In the genomic region with DNA sequence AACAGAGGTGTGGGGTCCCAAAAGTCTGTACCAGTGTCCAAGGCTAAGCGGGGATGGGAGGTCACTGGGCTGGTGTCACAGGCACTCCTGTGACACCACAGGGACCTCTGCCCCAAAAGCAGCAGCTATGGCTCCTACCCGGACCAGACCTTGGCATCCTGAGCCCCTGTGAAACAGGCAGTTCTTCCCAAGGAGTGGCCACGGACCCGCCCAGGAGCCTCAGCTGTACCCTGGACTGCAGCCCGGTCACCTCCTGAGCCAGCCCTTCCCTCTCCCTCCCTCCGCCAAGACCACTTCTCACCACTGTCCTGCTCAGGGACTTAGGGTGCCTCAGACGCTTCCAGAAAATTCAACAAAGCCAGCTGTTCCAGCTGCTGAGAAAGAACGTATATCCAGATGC, we compare ENCODE assay signal across 30 cellular contexts. TPM values are rescaled to one million over a fixed set of nuclear protein-coding genes. Genes with fewer than 3 reads are reported as not detected.
"Had no signal": no experiment of that assay in that cellular context is flagged by ENCODE, and none has a peak within 500 bp of the region (broad histone marks: within the 10 kb centered on the region; RNA-seq: fewer than 3 reads in every experiment).

No MANE protein-coding gene starts in this region.

- H3K9me3 ChIP-seq: colonic mucosa, esophagus muscularis mucosa, gastroesophageal sphincter, heart right ventricle, lower lobe of right lung, prostate gland, right atrium auricular region, stomach, tibial artery had no signal

- H3K4me2 ChIP-seq: smooth muscle cell had no signal

- H3K27ac Mint-ChIP-seq: dendritic cell treated with granulocyte-macrophage colony-stimulating factor and Interleukin-4, amounts not matched to agents 40 ng/mL and 50 ng/mL, for 4 days; natural killer cell; stimulated activated effector memory CD8-positive, alpha-beta T cell treated with anti-CD3 and anti-CD28 coated beads, Interleukin-12 subunit alpha, Interleukin-12 subunit beta, amount 100 ng/mL, for 72 hours; type B pancreatic cell had no signal

- FAIRE-seq: endothelial cell of umbilical vein, islet of Langerhans had no signal

- H3K27ac ChIP-seq: colonic mucosa, esophagus muscularis mucosa, foreskin keratinocyte, gastroesophageal sphincter, heart right ventricle, lower lobe of right lung, prostate gland, right atrium auricular region, stomach, tibial artery had no signal

- H3K4me3 Mint-ChIP-seq: dendritic cell treated with granulocyte-macrophage colony-stimulating factor and Interleukin-4, amounts not matched to agents 40 ng/mL and 50 ng/mL, for 4 days; natural killer cell; neural crest cell; stimulated activated effector memory CD8-positive, alpha-beta T cell treated with anti-CD3 and anti-CD28 coated beads, Interleukin-12 subunit alpha, Interleukin-12 subunit beta, amount 100 ng/mL, for 72 hours; type B pancreatic cell had no signal

- DNase-seq: colonic mucosa; effector CD8-positive, alpha-beta T cell; foreskin keratinocyte; heart right ventricle; hippocampal formation; kidney glomerular epithelial cell; left ventricle myocardium superior; lower lobe of right lung; natural killer cell; stimulated activated CD4-positive, alpha-beta T cell treated with anti-CD3 and anti-CD28 coated beads, Interleukin-2, amount 100 ng/mL, for 24 hours; stimulated activated CD4-positive, alpha-beta T cell treated with anti-CD3 and anti-CD28 coated beads, Interleukin-4, amount 100 ng/mL, for 24 hours; stimulated activated naive CD4-positive, alpha-beta T cell treated with Interleukin-2 at 50 U/mL for 16 hours; stomach; tibial artery had no signal

- ATAC-seq: foreskin keratinocyte; gastroesophageal sphincter; heart right ventricle; left ventricle myocardium superior; lower lobe of right lung; natural killer cell; sciatic nerve; stimulated activated effector memory CD8-positive, alpha-beta T cell treated with anti-CD3 and anti-CD28 coated beads, Interleukin-12 subunit alpha, Interleukin-12 subunit beta, amount 100 ng/mL, for 72 hours had no signal

- H3K4me3 ChIP-seq: colonic mucosa, esophagus muscularis mucosa, gastroesophageal sphincter, heart right ventricle, lower lobe of right lung, prostate gland, right atrium auricular region, smooth muscle cell, stomach, tibial artery had no signal

- H3K4me1 Mint-ChIP-seq: natural killer cell; stimulated activated effector memory CD8-positive, alpha-beta T cell treated with anti-CD3 and anti-CD28 coated beads, Interleukin-12 subunit alpha, Interleukin-12 subunit beta, amount 100 ng/mL, for 72 hours had no signal

- H3K36me3 ChIP-seq: colonic mucosa, prostate gland had no signal

- H3K27me3 Mint-ChIP-seq: dendritic cell treated with granulocyte-macrophage colony-stimulating factor and Interleukin-4, amounts not matched to agents 40 ng/mL and 50 ng/mL, for 4 days; type B pancreatic cell had no signal

- H3K36me3 Mint-ChIP-seq: natural killer cell; stimulated activated effector memory CD8-positive, alpha-beta T cell treated with anti-CD3 and anti-CD28 coated beads, Interleukin-12 subunit alpha, Interleukin-12 subunit beta, amount 100 ng/mL, for 72 hours; type B pancreatic cell had no signal

- H3K9me3 Mint-ChIP-seq: dendritic cell treated with granulocyte-macrophage colony-stimulating factor and Interleukin-4, amounts not matched to agents 40 ng/mL and 50 ng/mL, for 4 days; natural killer cell; neural crest cell; stimulated activated effector memory CD8-positive, alpha-beta T cell treated with anti-CD3 and anti-CD28 coated beads, Interleukin-12 subunit alpha, Interleukin-12 subunit beta, amount 100 ng/mL, for 72 hours; type B pancreatic cell had no signal

- H3K27me3 ChIP-seq: colonic mucosa, esophagus muscularis mucosa, foreskin keratinocyte, gastroesophageal sphincter, heart right ventricle, right atrium auricular region, stomach, tibial artery had no signal

- H3K4me1 ChIP-seq: colonic mucosa, foreskin keratinocyte, lower lobe of right lung, prostate gland had no signal

RNA-seq across cellular contexts. Expression of a gene that starts 56.4 kb away (rescaled TPM):
- total RNA-seq: chondrocyte, endothelial cell of umbilical vein, epithelial cell of proximal tubule, foreskin keratinocyte, neural crest cell, osteocyte had no signal
- polyA plus RNA-seq: endothelial cell of umbilical vein, fibroblast of lung, foreskin keratinocyte had no signal
